ENCODE assay signal across 8 cellular contexts in genomic region chr5:115542651-115543364, GRCh38. TPM values are rescaled to one million over a fixed set of nuclear protein-coding genes. Genes with fewer than 3 reads are reported as not detected.
DNase-seq lines count a peak whose midpoint lies in the region; ATAC-seq and TF ChIP-seq lines count a peak whose summit lies in the region.

No MANE protein-coding gene starts in this region.

- H3K9me3 Mint-ChIP-seq in memory B cell, result no peaks in the 10 kb centered on the region

- intact Hi-C loops in heart right ventricle (cut with DNase I), result loop anchor here in 6 of 10 donors (2.0 to 10.0 kb wide), 8 partner anchors 81 to 166 kb away; partner anchors contain the start of gene TMED7 (in 1 of the 6)
- intact Hi-C loops in Right ventricle myocardium inferior (cut with DNase I), result loop anchor here (5.0 kb wide), 1 partner anchor 44 kb away; no protein-coding TSS in a partner anchor
- intact Hi-C loops in vagina (cut with DNase I), result no loop called here

- H3K27me3 Mint-ChIP-seq in memory B cell, result no peaks in the 10 kb centered on the region

- H3K36me3 ChIP-seq in heart right ventricle (peaks cover 0 to 52% (median 0%) of the 10 kb centered on the region in 9 donors), vagina (peaks cover 0 to 8% of the 10 kb centered on the region in 2 donors)

- H3K4me3 ChIP-seq in heart right ventricle (peak overlapping the region; percentile 74 to 96 (median 90)), astrocyte of the spinal cord (ENCODE audit: low read depth, low read length) (peak overlapping the region; percentile 85), vagina (peak overlapping the region; percentile 73 to 89)

- WGBS in heart right ventricle, 2 donors, result 29 to 39% methylated on average over 10 of the region's 10 CpGs

- peak overlapping the region; percentile 97 for H3K4me3 Mint-ChIP-seq in memory B cell

- ATAC-seq in heart right ventricle (no peak), Right ventricle myocardium inferior (no peak), memory B cell (ENCODE audit: low read depth) (no peak), HG03460 (IDR thresholded peaks at IDR 0.05; ENCODE audit: unreplicated experiment) (no peak)

- H3K27me3 ChIP-seq in heart right ventricle, result no peaks in the 10 kb centered on the region
- H3K27me3 ChIP-seq in vagina, result no peaks in the 10 kb centered on the region

- H3K27ac Mint-ChIP-seq in memory B cell, result peak overlapping the region; percentile 96

- TF ChIP-seq POLR2A in vagina (IDR thresholded peaks at IDR 0.05), result no peak

- DNase-seq in heart right ventricle (no peak), Right ventricle myocardium inferior (ENCODE audit: missing footprints) (no peak), astrocyte of the spinal cord (ENCODE audit: low read depth, low spot score) (no peak), memory B cell (ENCODE audit: low spot score in 2 of 2) (no peak), vagina (ENCODE audit: extremely low spot score in 2 of 2) (no peak), AG08396 (ENCODE audit: low spot score) (no peak), ecto neural progenitor cell (ENCODE audit: low spot score) (no peak)

- H3K9me3 ChIP-seq in heart right ventricle (peaks cover 0 to 15% (median 2%) of the 10 kb centered on the region in 11 donors), vagina (no peaks in the 10 kb centered on the region)

- H3K4me1 ChIP-seq in heart right ventricle, result peaks cover 4 to 62% (median 51%) of the 10 kb centered on the region in 9 donors
- peaks cover 57% of the 10 kb centered on the region for H3K4me1 ChIP-seq in vagina

- in situ Hi-C loops in astrocyte of the spinal cord (cut with HindIII; ENCODE audit: low sequenced_read_pairs), result no loop called here

- peaks cover 20% of the 10 kb centered on the region for H3K36me3 Mint-ChIP-seq in memory B cell

- TF ChIP-seq CTCF in heart right ventricle (IDR thresholded peaks at IDR 0.05) (no peak), astrocyte of the spinal cord (IDR thresholded peaks at IDR 0.05; ENCODE audit: low read depth, low read length) (no peak), vagina (IDR thresholded peaks at IDR 0.05) (no peak)

- peaks cover 43% of the 10 kb centered on the region for H3K4me1 Mint-ChIP-seq in memory B cell

- H3K27ac ChIP-seq in heart right ventricle (peak overlapping the region; percentile 93 to 99 (median 98)), vagina (peak overlapping the region; percentile 98)

RNA-seq across cellular contexts. Expression of gene FEM1C, which starts 1.8 kb away (rescaled TPM):
- total RNA-seq in heart right ventricle (10 to 100 TPM; 40.2 to 72.2 (median 57.5) TPM), Right ventricle myocardium inferior (46.9 TPM), vagina (16.5 TPM)
- polyA plus RNA-seq in heart right ventricle, result 10 to 100 TPM; 17.8 to 23.1 TPM

RNA-seq across cellular contexts. Expression of gene TICAM2, which starts 59.5 kb away (rescaled TPM):
- total RNA-seq in heart right ventricle (1 to 10 TPM; 1.2 to 4.4 (median 2.0) TPM), Right ventricle myocardium inferior (3.3 TPM), vagina (0.98 TPM)
- 1 to 10 TPM; 1.3 to 1.9 TPM for polyA plus RNA-seq in heart right ventricle
